In genomic region chr2:45008296-45009129, GRCh38 we compare ENCODE assay signal across 9 cellular contexts. TPM values are rescaled to one million over a fixed set of nuclear protein-coding genes. Genes with fewer than 3 reads are reported as not detected.
A peak's percentile ranks its signal among the peaks of the same experiment; 100 is the strongest.
DNase-seq lines count a peak whose midpoint lies in the region; ATAC-seq and TF ChIP-seq lines count a peak whose summit lies in the region.
"Had no signal": no experiment of that assay in that cellular context is flagged by ENCODE, and none has a peak within 500 bp of the region (broad histone marks: within the 10 kb centered on the region; RNA-seq: fewer than 3 reads in every experiment).

No MANE protein-coding gene starts in this region.

- H3K27me3 ChIP-seq in esophagus squamous epithelium, result peaks cover 18 to 100% (median 49%) of the 10 kb centered on the region in 4 donors

- TF ChIP-seq CTCF in esophagus squamous epithelium (IDR thresholded peaks at IDR 0.05) (no peak), osteocyte (IDR thresholded peaks at IDR 0.05) (no peak)

- no peaks in the 10 kb centered on the region for H3K27me3 Mint-ChIP-seq in osteocyte (ENCODE audit: unreplicated experiment)

- peak overlapping the region; percentile 89 for H3K27ac Mint-ChIP-seq in osteocyte (ENCODE audit: unreplicated experiment)

- H3K4me3 Mint-ChIP-seq in osteocyte (ENCODE audit: unreplicated experiment), result peak overlapping the region; percentile 96

- ATAC-seq in GM21423 (IDR thresholded peaks at IDR 0.05; ENCODE audit: unreplicated experiment), result no peak

- 53 to 68% methylated on average over 13 to 14 of the region's 75 CpGs for WGBS in esophagus squamous epithelium, 2 donors

- no peaks in the 10 kb centered on the region for H3K9me3 Mint-ChIP-seq in osteocyte (ENCODE audit: unreplicated experiment)

- peaks cover 24% of the 10 kb centered on the region for H3K36me3 Mint-ChIP-seq in osteocyte (ENCODE audit: unreplicated experiment)

- H3K9me3 ChIP-seq in esophagus squamous epithelium, result no peaks in the 10 kb centered on the region

- H3K36me3 ChIP-seq in esophagus squamous epithelium, result no peaks in the 10 kb centered on the region

- H3K4me3 ChIP-seq in esophagus squamous epithelium, result peak overlapping the region; percentile 11 to 66 (median 50)

- intact Hi-C loops in esophagus squamous epithelium (cut with DNase I), result no loop called here

- TF ChIP-seq POLR2A in esophagus squamous epithelium (IDR thresholded peaks at IDR 0.05), result no peak

- peak; percentile 25 for DNase-seq in NCI-H1092 treated with DMSO at 0.1 percent for 48 hours (lab: John Stamatoyannopoulos, UW)
- DNase-seq in NCI-H1092 (lab: John Stamatoyannopoulos, UW), result no peak
- DNase-seq in SHP77 (lab: John Stamatoyannopoulos, UW), result peak; percentile 32 to 49
- no peak for DNase-seq in esophagus squamous epithelium (lab: John Stamatoyannopoulos, UW)
- no peak for DNase-seq in osteocyte (ENCODE audit: extremely low spot score, unreplicated experiment)
- no peak for DNase-seq in activated gamma-delta T cell (lab: John Stamatoyannopoulos, UW)
- no peak for DNase-seq in NCI-H1694 treated with DMSO at 0.1 percent for 48 hours (lab: John Stamatoyannopoulos, UW)

- H3K27ac ChIP-seq in esophagus squamous epithelium, result no peak overlapping the region
- H3K27ac ChIP-seq: BLaER1 had no signal

- H3K4me1 Mint-ChIP-seq in osteocyte (ENCODE audit: unreplicated experiment), result peaks cover 62% of the 10 kb centered on the region

- H3K4me1 ChIP-seq in esophagus squamous epithelium, result peaks cover 19 to 62% (median 31%) of the 10 kb centered on the region in 3 donors
- H3K4me1 ChIP-seq: BLaER1 had no signal

RNA-seq across cellular contexts. Expression of gene SIX2, which starts 0.7 kb away (rescaled TPM):
- total RNA-seq in esophagus squamous epithelium, result under 1 TPM in 1 of 4 donors, not detected in 3; 0.19 TPM
- 42.8 and 45.9 TPM in 2 replicates for total RNA-seq in osteocyte

Comparison
In these comparisons a context has a peak if more than half of its experiments do, and no peak if none do; other contexts are left out.
1. DNase-seq: peak in NCI-H1092 treated with DMSO at 0.1 percent for 48 hours (single experiment) and SHP77 (2 of 2); none in NCI-H1092 (single experiment), esophagus squamous epithelium (single experiment), osteocyte (single experiment), activated gamma-delta T cell (single experiment) and NCI-H1694 treated with DMSO at 0.1 percent for 48 hours (single experiment).
2. RNA of gene SIX2, which starts 0.7 kb away (total RNA-seq): 42.8 to 45.9 TPM in osteocyte; 0.19 TPM in esophagus squamous epithelium; every median in the first group is over 10 times any median in the second.